Comparison of ENCODE assay signal across 27 cellular contexts in the genomic region with DNA sequence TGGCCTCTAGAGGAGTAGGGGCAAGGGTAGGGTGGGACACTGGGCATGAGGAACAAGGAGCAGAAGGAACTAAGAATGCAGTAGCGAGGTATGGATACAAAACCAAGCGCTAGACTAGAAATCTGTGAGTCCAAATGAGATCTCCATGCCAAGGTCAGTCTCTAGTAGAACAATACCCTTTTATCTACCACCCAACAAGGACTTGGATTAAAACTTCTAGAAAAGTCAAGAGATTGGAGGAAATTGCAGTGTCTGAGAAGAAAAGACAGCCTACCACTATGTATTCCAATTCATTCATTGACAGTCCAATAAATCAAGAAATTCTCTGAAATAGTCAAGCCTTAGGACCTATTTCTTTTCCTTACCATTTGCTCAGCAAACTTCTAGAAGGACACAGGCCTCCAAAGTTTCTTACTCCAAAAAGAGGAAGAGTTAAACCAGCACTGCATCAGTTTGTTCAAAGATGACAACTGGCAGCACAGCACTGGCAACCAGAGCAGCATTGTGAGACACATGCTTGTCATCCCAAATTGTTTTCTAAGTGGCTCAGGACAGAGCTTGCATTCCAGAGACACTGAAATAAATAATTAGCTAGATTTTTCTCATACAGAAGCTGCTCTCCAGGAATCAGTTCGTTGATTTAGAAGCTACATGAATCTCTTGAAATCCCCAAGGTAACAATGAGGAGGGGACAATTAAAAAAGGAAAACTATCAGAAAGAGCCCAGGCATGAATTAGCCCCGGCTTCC. TPM values are rescaled to one million over a fixed set of nuclear protein-coding genes. Genes with fewer than 3 reads are reported as not detected.
A peak's percentile ranks its signal among the peaks of the same experiment; 100 is the strongest.
DNase-seq lines count a peak whose midpoint lies in the region; ATAC-seq, FAIRE-seq and TF ChIP-seq lines count a peak whose summit lies in the region.
"Had no signal": no experiment of that assay in that cellular context is flagged by ENCODE, and none has a peak within 500 bp of the region (broad histone marks: within the 10 kb centered on the region; RNA-seq: fewer than 3 reads in every experiment).

No MANE protein-coding gene starts in this region.

- H3K36me3 Mint-ChIP-seq in activated naive CD8-positive, alpha-beta T cell treated with anti-CD3 and anti-CD28 coated beads for 36 hours, result no peaks in the 10 kb centered on the region
- H3K36me3 Mint-ChIP-seq: activated naive CD4-positive, alpha-beta T cell treated with anti-CD3 and anti-CD28 coated beads, Interleukin-2, amount 50 U/mL, for 72 hours; CD8-positive, alpha-beta memory T cell had no signal

- peaks cover 4% of the 10 kb centered on the region for H3K4me1 Mint-ChIP-seq in activated naive CD8-positive, alpha-beta T cell treated with anti-CD3 and anti-CD28 coated beads for 36 hours

- H3K9me3 ChIP-seq in adrenal gland (replicated peaks in 1 of 3) (no peaks in the 10 kb centered on the region), sigmoid colon (no peaks in the 10 kb centered on the region), Peyer's patch (no peaks in the 10 kb centered on the region)
- H3K9me3 ChIP-seq: body of pancreas, upper lobe of right lung had no signal

- no peak overlapping the region for H3K4me3 ChIP-seq in adrenal gland
- H3K4me3 ChIP-seq in sigmoid colon, result no peak overlapping the region
- no peak overlapping the region for H3K4me3 ChIP-seq in Peyer's patch
- H3K4me3 ChIP-seq: body of pancreas, upper lobe of right lung had no signal

- H3K27me3 Mint-ChIP-seq in activated naive CD8-positive, alpha-beta T cell treated with anti-CD3 and anti-CD28 coated beads for 36 hours, result no peaks in the 10 kb centered on the region
- H3K27me3 Mint-ChIP-seq: activated T-helper 17 cell treated with anti-CD3 and anti-CD28 coated beads, Interleukin-2, amount 50 U/mL, for 72 hours; IgD-negative memory B cell; naive thymus-derived CD8-positive, alpha-beta T cell had no signal

- TF ChIP-seq CTCF in adrenal gland (IDR thresholded peaks at IDR 0.05), result no peak
- no peak for TF ChIP-seq CTCF in sigmoid colon (IDR thresholded peaks at IDR 0.05)
- TF ChIP-seq CTCF in Peyer's patch (IDR thresholded peaks at IDR 0.05), result no peak

- no peaks in the 10 kb centered on the region for H3K9me3 Mint-ChIP-seq in activated naive CD8-positive, alpha-beta T cell treated with anti-CD3 and anti-CD28 coated beads for 36 hours
- H3K9me3 Mint-ChIP-seq: activated naive CD4-positive, alpha-beta T cell treated with anti-CD3 and anti-CD28 coated beads, Interleukin-2, amount 50 U/mL, for 72 hours; activated T-helper 17 cell treated with anti-CD3 and anti-CD28 coated beads, Interleukin-2, amount 50 U/mL, for 72 hours; CD8-positive, alpha-beta memory T cell; effector memory CD8-positive, alpha-beta T cell; IgD-negative memory B cell; naive thymus-derived CD8-positive, alpha-beta T cell had no signal

- peaks cover 0 to 23% of the 10 kb centered on the region in 2 donors for H3K36me3 ChIP-seq in adrenal gland (replicated peaks in 1 of 2)
- H3K36me3 ChIP-seq in sigmoid colon, result peaks cover 0 to 27% (median 3%) of the 10 kb centered on the region in 4 donors
- H3K36me3 ChIP-seq in Peyer's patch, result no peaks in the 10 kb centered on the region

- TF ChIP-seq POLR2A in adrenal gland (IDR thresholded peaks at IDR 0.05), result no peak
- no peak for TF ChIP-seq POLR2A in sigmoid colon (IDR thresholded peaks at IDR 0.05)
- no peak for TF ChIP-seq POLR2A in Peyer's patch (IDR thresholded peaks at IDR 0.05)

- no peak for ATAC-seq in HG03175 (IDR thresholded peaks at IDR 0.05; ENCODE audit: unreplicated experiment)
- ATAC-seq: activated naive CD4-positive, alpha-beta T cell treated with anti-CD3 and anti-CD28 coated beads, Interleukin-2, amount 50 U/mL, for 72 hours; activated T-helper 17 cell treated with anti-CD3 and anti-CD28 coated beads, Interleukin-2, amount 50 U/mL, for 72 hours; body of pancreas; effector memory CD8-positive, alpha-beta T cell; naive thymus-derived CD8-positive, alpha-beta T cell; upper lobe of right lung had no signal

- WGBS in adrenal gland, 4 donors, result 62 to 63% (median 62%) methylated on average over 4 of the region's 4 CpGs
- 81 to 84% methylated on average over 4 of the region's 4 CpGs for WGBS in sigmoid colon, 2 donors

- H3K4me1 ChIP-seq in adrenal gland (replicated peaks in 1 of 2), result peaks cover 88 to 89% of the 10 kb centered on the region in 2 donors
- peaks cover 0 to 98% (median 95%) of the 10 kb centered on the region in 4 donors for H3K4me1 ChIP-seq in sigmoid colon
- peaks cover 0 to 32% (median 4%) of the 10 kb centered on the region in 4 donors for H3K4me1 ChIP-seq in Peyer's patch

- FAIRE-seq in GM19239 (lab: Jason Lieb, UNC), result no peak
- FAIRE-seq: colon had no signal

- H3K27ac ChIP-seq in adrenal gland (peak overlapping the region in 4 of 5 donors; percentile 23 to 95 (median 87)), sigmoid colon (peak overlapping the region; percentile 64 to 86 (median 82)), Peyer's patch (peak overlapping the region in 2 of 4 donors; percentile 8 to 70)

- H3K27ac Mint-ChIP-seq in activated naive CD8-positive, alpha-beta T cell treated with anti-CD3 and anti-CD28 coated beads for 36 hours, result no peak overlapping the region
- H3K27ac Mint-ChIP-seq: activated naive CD4-positive, alpha-beta T cell treated with anti-CD3 and anti-CD28 coated beads, Interleukin-2, amount 50 U/mL, for 72 hours; activated T-helper 17 cell treated with anti-CD3 and anti-CD28 coated beads, Interleukin-2, amount 50 U/mL, for 72 hours; IgD-negative memory B cell had no signal

- TF ChIP-seq EP300 in sigmoid colon (IDR thresholded peaks at IDR 0.05), result no peak

- H3K27me3 ChIP-seq in adrenal gland (no peaks in the 10 kb centered on the region), sigmoid colon (no peaks in the 10 kb centered on the region), Peyer's patch (no peaks in the 10 kb centered on the region)
- H3K27me3 ChIP-seq: body of pancreas, upper lobe of right lung had no signal

- no peak overlapping the region for H3K4me3 Mint-ChIP-seq in activated naive CD8-positive, alpha-beta T cell treated with anti-CD3 and anti-CD28 coated beads for 36 hours
- H3K4me3 Mint-ChIP-seq: activated T-helper 17 cell treated with anti-CD3 and anti-CD28 coated beads, Interleukin-2, amount 50 U/mL, for 72 hours; CD8-positive, alpha-beta memory T cell; effector memory CD8-positive, alpha-beta T cell; IgD-negative memory B cell; naive thymus-derived CD8-positive, alpha-beta T cell had no signal

- intact Hi-C loops in adrenal gland (cut with DNase I), result no loop called here
- intact Hi-C loops in sigmoid colon (cut with DNase I), result loop anchor here (5.0 kb wide), 1 partner anchor 38 kb away; no protein-coding TSS in a partner anchor

- peak; percentile 65 for DNase-seq in EH (ENCODE audit: low read depth)
- no peak for DNase-seq in adrenal gland
- peak; percentile 61 for DNase-seq in kidney tubule cell (ENCODE audit: low spot score)
- DNase-seq in sigmoid colon, result no peak
- no peak for DNase-seq in activated naive CD8-positive, alpha-beta T cell treated with anti-CD3 and anti-CD28 coated beads for 36 hours
- DNase-seq in GM19239 (ENCODE audit: insufficient read length, low spot score), result no peak
- DNase-seq in Peyer's patch, result no peak
- DNase-seq: activated CD4-positive, alpha-beta T cell treated with anti-CD3 and anti-CD28 coated beads, Interleukin-2, amount 50 U/mL, for 4 hours; activated CD8-positive, alpha-beta memory T cell treated with anti-CD3 and anti-CD28 coated beads, Interleukin-2, amount 50 U/mL, for 4 hours; AML-193; body of pancreas; CD8-positive, alpha-beta memory T cell; DMS153; effector memory CD8-positive, alpha-beta T cell; kidney glomerular epithelial cell; mesendoderm; naive thymus-derived CD8-positive, alpha-beta T cell; NCI-H1092 treated with DMSO at 0.1 percent for 48 hours; NCI-H2029; NCI-H345; NCI-H774; upper lobe of right lung had no signal

RNA-seq across cellular contexts. Expression of a gene that starts 22.6 kb away (rescaled TPM):
- total RNA-seq in adrenal gland, result 100 to 1,000 TPM; 101 to 446 (median 195) TPM
- 10 to 100 TPM; 26.8 to 58.4 (median 49.2) TPM for polyA plus RNA-seq in adrenal gland
- 100 to 1,000 TPM in 1 of 4 donors, 10 to 100 TPM in 3; 76.7 to 110 (median 91.3) TPM for total RNA-seq in sigmoid colon
- 1 to 10 TPM; 2.4 to 7.4 (median 4.9) TPM for polyA plus RNA-seq in sigmoid colon
- total RNA-seq in activated naive CD8-positive, alpha-beta T cell treated with anti-CD3 and anti-CD28 coated beads for 36 hours, result under 1 TPM; 0.48 to 0.72 TPM
- total RNA-seq in Peyer's patch, result 10 to 100 TPM in 3 of 4 donors, 1 to 10 TPM in 1; 4.2 to 43.7 (median 21.7) TPM
- polyA plus RNA-seq: CD8-positive, alpha-beta memory T cell had no signal

Comparison
In these comparisons a context has a peak if more than half of its experiments do, and no peak if none do; other contexts are left out.
1. DNase-seq: peak in EH (single experiment) and kidney tubule cell (single experiment); none in adrenal gland (0 of 7), sigmoid colon (single experiment), activated naive CD8-positive, alpha-beta T cell treated with anti-CD3 and anti-CD28 coated beads for 36 hours (single experiment), GM19239 (single experiment) and Peyer's patch (0 of 3).